ENCODE assay signal across 8 cellular contexts in the genomic region with DNA sequence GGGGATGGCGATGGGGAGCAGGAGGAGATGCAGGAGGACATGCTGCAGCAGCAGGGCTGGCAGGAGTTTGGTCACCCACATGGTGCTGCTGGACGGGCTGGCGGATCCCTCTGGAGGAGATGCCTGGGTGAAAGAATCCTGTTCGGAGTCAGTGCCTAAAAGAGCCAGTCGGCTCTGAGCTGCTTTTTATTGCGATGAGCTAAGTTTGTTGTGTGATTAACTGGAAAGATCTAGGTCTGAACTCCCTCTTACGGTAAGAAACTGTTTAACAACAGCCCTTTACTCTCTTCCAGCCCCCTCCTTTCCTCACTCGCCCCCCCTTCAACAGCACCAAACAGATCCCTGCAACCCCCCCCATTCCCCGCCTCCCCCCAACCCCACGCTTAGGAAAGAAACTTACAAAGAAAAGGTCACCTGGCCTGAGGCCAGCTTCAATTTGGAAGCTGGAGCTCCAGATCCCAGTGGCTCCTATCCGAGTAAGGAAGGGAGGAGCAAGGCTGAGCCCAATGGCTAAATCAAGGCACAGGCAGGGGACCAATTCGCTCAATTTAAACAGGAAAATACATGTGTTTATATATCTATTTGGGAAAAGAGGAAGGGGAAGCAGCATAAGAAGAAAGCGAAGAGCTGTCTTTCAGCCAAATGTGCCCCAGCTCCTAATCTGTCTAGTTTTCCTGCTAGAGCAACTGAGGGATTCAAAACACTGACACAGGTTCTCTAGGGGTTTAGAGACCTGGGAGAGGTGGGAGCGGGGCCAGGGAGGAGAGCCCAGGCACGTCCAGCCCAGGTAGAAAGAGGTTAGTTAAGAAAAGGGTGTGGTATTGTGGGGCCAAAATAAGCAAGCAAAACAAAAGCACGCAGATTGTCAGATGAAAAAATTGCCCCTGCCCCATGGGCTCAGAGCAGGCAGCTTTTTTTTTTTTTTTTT. TPM values are rescaled to one million over a fixed set of nuclear protein-coding genes. Genes with fewer than 3 reads are reported as not detected.
DNase-seq lines count a peak whose midpoint lies in the region; ATAC-seq and TF ChIP-seq lines count a peak whose summit lies in the region.

Gene HGF, minus strand, starts transcription at position 157 of the 928 bp plus-strand sequence. Its CDS starts 76 bp downstream, at position 81.

- H3K4me1 ChIP-seq in BLaER1: peaks cover 58% of the 10 kb centered on the region
- H3K4me1 ChIP-seq in esophagus muscularis mucosa: peaks cover 3 to 51% (median 40%) of the 10 kb centered on the region in 4 donors
- H3K4me1 ChIP-seq in CD8-positive, alpha-beta T cell (ENCODE audit: insufficient read depth, low read length): no peaks in the 10 kb centered on the region

- intact Hi-C loops in esophagus muscularis mucosa (cut with DNase I): loop anchor here (10.0 kb wide), 1 partner anchor 265 kb away; no protein-coding TSS in a partner anchor
- intact Hi-C loops in CD8-positive, alpha-beta T cell (cut with DNase I, micrococcal nuclease): no loop called here
- intact Hi-C loops in activated CD8-positive, alpha-beta T cell treated with anti-CD3 and anti-CD28 coated beads for 36 hours (cut with micrococcal nuclease): no loop called here

- POLR2A ChIA-PET in CD8-positive, alpha-beta T cell (lab: Charles Lee): no interaction called here
- POLR2A ChIA-PET in activated CD8-positive, alpha-beta T cell treated with anti-CD3 and anti-CD28 coated beads for 36 hours (lab: Charles Lee): interaction anchor here (0.9 kb wide), 1 partner anchor 298 kb away, joined by 3 read pairs; no protein-coding TSS in a partner anchor

- H3K9me3 Mint-ChIP-seq in nephron: no peaks in the 10 kb centered on the region
- no peaks in the 10 kb centered on the region for H3K9me3 Mint-ChIP-seq in CD8-positive, alpha-beta T cell
- no peaks in the 10 kb centered on the region for H3K9me3 Mint-ChIP-seq in activated CD8-positive, alpha-beta T cell treated with anti-CD3 and anti-CD28 coated beads for 36 hours

- peak; percentile 82 for DNase-seq in NCI-H69 (lab: John Stamatoyannopoulos, UW)
- peak; percentile 93 for DNase-seq in esophagus muscularis mucosa (ENCODE audit: extremely low spot score)
- DNase-seq in NCI-H1930 (lab: John Stamatoyannopoulos, UW): no peak
- no peak for DNase-seq in CD8-positive, alpha-beta T cell
- DNase-seq in activated CD8-positive, alpha-beta T cell treated with anti-CD3 and anti-CD28 coated beads for 36 hours: no peak

- H3K4me3 ChIP-seq in BLaER1: peak within 1 kb of the TSS; percentile 61
- peak within 1 kb of the TSS; percentile 42 to 58 (median 50) for H3K4me3 ChIP-seq in esophagus muscularis mucosa
- H3K4me3 ChIP-seq in CD8-positive, alpha-beta T cell (ENCODE audit: low read depth, low read length): no peak within 1 kb of the TSS

- WGBS in esophagus muscularis mucosa: 20% methylated on average over 16 of the region's 16 CpGs

- CTCF ChIA-PET in CD8-positive, alpha-beta T cell (lab: Charles Lee): no interaction called here
- CTCF ChIA-PET in activated CD8-positive, alpha-beta T cell treated with anti-CD3 and anti-CD28 coated beads for 36 hours (lab: Charles Lee): no interaction called here

- no peaks in the 10 kb centered on the region for H3K36me3 Mint-ChIP-seq in nephron (ENCODE audit: low read depth)
- H3K36me3 Mint-ChIP-seq in CD8-positive, alpha-beta T cell: no peaks in the 10 kb centered on the region
- H3K36me3 Mint-ChIP-seq in activated CD8-positive, alpha-beta T cell treated with anti-CD3 and anti-CD28 coated beads for 36 hours (ENCODE audit: low read depth): no peaks in the 10 kb centered on the region

- H3K9ac ChIP-seq in BLaER1: peak within 1 kb of the TSS; percentile 69

- H3K36me3 ChIP-seq in BLaER1 (no peaks in the 10 kb centered on the region), esophagus muscularis mucosa (no peaks in the 10 kb centered on the region)
- no peaks in the 10 kb centered on the region for H3K36me3 ChIP-seq in CD8-positive, alpha-beta T cell (ENCODE audit: insufficient read depth, low read length)

- H3K27ac Mint-ChIP-seq in nephron: peak within 1 kb of the TSS; percentile 52 to 85 (median 70)
- no peak within 1 kb of the TSS for H3K27ac Mint-ChIP-seq in CD8-positive, alpha-beta T cell
- no peak within 1 kb of the TSS for H3K27ac Mint-ChIP-seq in activated CD8-positive, alpha-beta T cell treated with anti-CD3 and anti-CD28 coated beads for 36 hours

- H3K4me1 Mint-ChIP-seq in nephron: peaks cover 39% of the 10 kb centered on the region
- no peaks in the 10 kb centered on the region for H3K4me1 Mint-ChIP-seq in CD8-positive, alpha-beta T cell (ENCODE audit: low read depth)
- no peaks in the 10 kb centered on the region for H3K4me1 Mint-ChIP-seq in activated CD8-positive, alpha-beta T cell treated with anti-CD3 and anti-CD28 coated beads for 36 hours (ENCODE audit: low read depth)

- peak within 1 kb of the TSS; percentile 87 for H3K4me2 ChIP-seq in BLaER1

- no peaks in the 10 kb centered on the region for H4K20me1 ChIP-seq in BLaER1

- peak within 1 kb of the TSS; percentile 76 for H3K27ac ChIP-seq in BLaER1
- peak within 1 kb of the TSS; percentile 69 to 79 (median 75) for H3K27ac ChIP-seq in esophagus muscularis mucosa (replicated peaks in 1 of 4)
- H3K27ac ChIP-seq in CD8-positive, alpha-beta T cell (ENCODE audit: low read depth, low read length): no peak within 1 kb of the TSS

- peak; percentile 13 to 32 (median 18) for TF ChIP-seq CTCF in esophagus muscularis mucosa (IDR thresholded peaks at IDR 0.05)
- peak in 1 of 3 experiments; percentile 7 for TF ChIP-seq CTCF in nephron (IDR thresholded peaks at IDR 0.05; ENCODE audit: unreplicated experiment in 3 of 3)
- TF ChIP-seq CTCF in CD8-positive, alpha-beta T cell (IDR thresholded peaks at IDR 0.05): no peak
- TF ChIP-seq CTCF in activated CD8-positive, alpha-beta T cell treated with anti-CD3 and anti-CD28 coated beads for 36 hours (IDR thresholded peaks at IDR 0.05): no peak

- no peaks in the 10 kb centered on the region for H3K9me3 ChIP-seq in BLaER1
- H3K9me3 ChIP-seq in esophagus muscularis mucosa: no peaks in the 10 kb centered on the region
- H3K9me3 ChIP-seq in CD8-positive, alpha-beta T cell (ENCODE audit: low read length): no peaks in the 10 kb centered on the region

- TF ChIP-seq EP300 in esophagus muscularis mucosa (IDR thresholded peaks at IDR 0.05): no peak

- no peak for TF ChIP-seq POLR2A in esophagus muscularis mucosa (IDR thresholded peaks at IDR 0.05; ENCODE audit: low read depth)

- peak within 1 kb of the TSS; percentile 75 to 91 (median 87) for H3K4me3 Mint-ChIP-seq in nephron
- no peak within 1 kb of the TSS for H3K4me3 Mint-ChIP-seq in CD8-positive, alpha-beta T cell
- H3K4me3 Mint-ChIP-seq in activated CD8-positive, alpha-beta T cell treated with anti-CD3 and anti-CD28 coated beads for 36 hours: no peak within 1 kb of the TSS

- no peak for ATAC-seq in CD8-positive, alpha-beta T cell
- no peak for ATAC-seq in HG03108 (IDR thresholded peaks at IDR 0.05; ENCODE audit: unreplicated experiment)
- no peak for ATAC-seq in activated CD8-positive, alpha-beta T cell treated with anti-CD3 and anti-CD28 coated beads for 36 hours

- no peaks in the 10 kb centered on the region for H3K27me3 ChIP-seq in BLaER1
- H3K27me3 ChIP-seq in esophagus muscularis mucosa: no peaks in the 10 kb centered on the region
- no peaks in the 10 kb centered on the region for H3K27me3 ChIP-seq in CD8-positive, alpha-beta T cell (ENCODE audit: insufficient read depth, low read length)

- H3K27me3 Mint-ChIP-seq in nephron (ENCODE audit: low read depth): no peaks in the 10 kb centered on the region
- peaks cover 2% of the 10 kb centered on the region for H3K27me3 Mint-ChIP-seq in CD8-positive, alpha-beta T cell (ENCODE audit: low read depth)
- peaks cover 2% of the 10 kb centered on the region for H3K27me3 Mint-ChIP-seq in activated CD8-positive, alpha-beta T cell treated with anti-CD3 and anti-CD28 coated beads for 36 hours

RNA-seq across cellular contexts. Expression of gene HGF, which starts in this region (rescaled TPM):
- 10 to 100 TPM in 1 of 4 donors, 1 to 10 TPM in 3; 5.0 to 13.4 (median 5.6) TPM for total RNA-seq in esophagus muscularis mucosa
- not detected for total RNA-seq in CD8-positive, alpha-beta T cell
- total RNA-seq in activated CD8-positive, alpha-beta T cell treated with anti-CD3 and anti-CD28 coated beads for 36 hours: not detected

Comparison
In these comparisons a context has a peak if more than half of its experiments do, and no peak if none do; other contexts are left out.
1. RNA of gene HGF (total RNA-seq): 5.0 to 13.4 TPM in esophagus muscularis mucosa; not detected in CD8-positive, alpha-beta T cell and not detected in activated CD8-positive, alpha-beta T cell treated with anti-CD3 and anti-CD28 coated beads for 36 hours; every median in the first group is over 4 times any median in the second.
2. DNase-seq: peak in NCI-H69 (single experiment) and esophagus muscularis mucosa (single experiment); none in NCI-H1930 (0 of 2), CD8-positive, alpha-beta T cell (0 of 7) and activated CD8-positive, alpha-beta T cell treated with anti-CD3 and anti-CD28 coated beads for 36 hours (single experiment).
3. CTCF ChIP-seq: peak in esophagus muscularis mucosa (3 of 3); none in CD8-positive, alpha-beta T cell (single experiment) and activated CD8-positive, alpha-beta T cell treated with anti-CD3 and anti-CD28 coated beads for 36 hours (single experiment).
4. H3K27ac Mint-ChIP-seq: peak in nephron (3 of 3); none in CD8-positive, alpha-beta T cell (single experiment) and activated CD8-positive, alpha-beta T cell treated with anti-CD3 and anti-CD28 coated beads for 36 hours (single experiment).
5. H3K4me3 Mint-ChIP-seq: peak in nephron (3 of 3); none in CD8-positive, alpha-beta T cell (single experiment) and activated CD8-positive, alpha-beta T cell treated with anti-CD3 and anti-CD28 coated beads for 36 hours (single experiment).